ENCODE assay signal across 9 cellular contexts in the genomic region with DNA sequence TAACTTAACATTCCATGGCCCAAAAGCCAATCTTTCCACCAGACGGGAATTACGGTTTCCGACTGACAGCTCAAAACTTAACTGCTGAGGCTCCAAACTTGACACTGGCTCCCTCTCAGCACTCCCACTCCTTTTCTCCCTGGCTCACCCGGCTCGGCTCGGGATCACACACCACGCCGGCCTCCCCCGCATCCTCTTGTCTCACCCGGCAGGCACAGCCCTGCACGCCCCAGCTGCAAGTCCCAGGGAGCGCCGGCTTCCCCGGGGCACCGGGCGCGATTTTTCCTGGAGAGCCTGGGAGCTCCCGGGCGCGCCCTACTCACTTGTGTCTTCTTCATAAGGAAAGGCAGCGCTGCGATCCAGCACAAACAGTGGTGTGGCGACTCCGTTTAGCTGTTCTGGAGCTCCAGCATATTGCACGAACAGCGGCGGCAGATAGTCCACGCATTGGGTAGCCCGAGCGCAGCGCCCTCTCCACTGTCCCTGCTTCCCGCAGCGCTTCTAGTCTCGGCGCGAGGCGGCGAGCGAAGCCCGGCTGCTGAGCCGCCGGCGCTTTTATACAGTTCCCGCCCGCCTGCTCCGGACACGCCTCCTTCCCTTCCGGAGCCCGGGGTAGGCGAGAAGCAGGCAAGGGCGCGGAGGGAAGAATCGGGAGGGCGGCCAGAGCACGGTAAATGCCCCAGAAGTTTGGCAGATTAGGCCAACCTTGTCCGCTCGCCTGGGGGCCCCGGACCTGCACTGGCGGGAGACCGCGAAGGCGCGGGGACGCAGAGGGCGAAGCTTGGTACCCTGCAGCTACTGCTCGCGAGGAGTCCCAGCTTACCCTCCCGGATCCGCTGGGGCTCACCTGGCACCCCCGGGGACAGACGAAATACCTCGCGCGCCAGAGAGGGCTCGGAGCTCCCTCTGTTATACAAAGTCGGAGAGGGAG. TPM values are rescaled to one million over a fixed set of nuclear protein-coding genes. Genes with fewer than 3 reads are reported as not detected.
DNase-seq lines count a peak whose midpoint lies in the region; ATAC-seq and TF ChIP-seq lines count a peak whose summit lies in the region.
"Had no signal": no experiment of that assay in that cellular context is flagged by ENCODE, and none has a peak within 500 bp of the region (broad histone marks: within the 10 kb centered on the region; RNA-seq: fewer than 3 reads in every experiment).

A gene with protein sequence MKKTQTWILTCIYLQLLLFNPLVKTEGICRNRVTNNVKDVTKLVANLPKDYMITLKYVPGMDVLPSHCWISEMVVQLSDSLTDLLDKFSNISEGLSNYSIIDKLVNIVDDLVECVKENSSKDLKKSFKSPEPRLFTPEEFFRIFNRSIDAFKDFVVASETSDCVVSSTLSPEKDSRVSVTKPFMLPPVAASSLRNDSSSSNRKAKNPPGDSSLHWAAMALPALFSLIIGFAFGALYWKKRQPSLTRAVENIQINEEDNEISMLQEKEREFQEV (minus strand): TSS at position 531 of the 931 bp plus-strand sequence. CDS start 193 bp downstream, at position 338.

- in situ Hi-C loops in astrocyte of the spinal cord (cut with HindIII; ENCODE audit: low sequenced_read_pairs): no loop called here

- H3K27me3 ChIP-seq in Caco-2 (replicated peaks; ENCODE audit: control insufficient read depth, insufficient read depth, low read length) (no peaks in the 10 kb centered on the region), HUES6 (ENCODE audit: control insufficient read depth, insufficient read depth, low read length) (peaks cover 3% of the 10 kb centered on the region; the same call in 1 of the 2 replicates), right atrium auricular region (no peaks in the 10 kb centered on the region)

- TF ChIP-seq CTCF in Caco-2 (IDR thresholded peaks at IDR 0.05; ENCODE audit: insufficient read depth in 1 of 2, low read depth in 1 of 2, low read length in 1 of 2, severe bottlenecking in 1 of 2, unreplicated experiment in 1 of 2) (peak in 1 of 2 experiments; percentile 43), astrocyte of the spinal cord (IDR thresholded peaks at IDR 0.05; ENCODE audit: low read depth, low read length) (peak; percentile 33), right atrium auricular region (IDR thresholded peaks at IDR 0.05) (peak in 1 of 2 donors; percentile 60)

- peaks cover 14% of the 10 kb centered on the region for H3K4me1 ChIP-seq in Caco-2
- peaks cover 28% of the 10 kb centered on the region for H3K4me1 ChIP-seq in HUES6 (ENCODE audit: control insufficient read depth, insufficient read depth, low read length)
- peaks cover 0 to 23% of the 10 kb centered on the region in 2 donors for H3K4me1 ChIP-seq in right atrium auricular region

- POLR2A ChIA-PET in Caco-2 (lab: Charles Lee): interaction anchor here (0.5 to 1.4 kb wide), 9 partner anchors 14 to 438 kb away, joined by 3 to 7 read pairs (median 3); a partner anchor contains a TSS

- peak within 1 kb of the TSS; percentile 86 for H3K4me3 Mint-ChIP-seq in Caco-2 (ENCODE audit: unreplicated experiment)

- H3K9me3 Mint-ChIP-seq in Caco-2 (ENCODE audit: unreplicated experiment): no peaks in the 10 kb centered on the region

- DNase-seq in Caco-2 (peak; percentile 90 to 94), NOMO-1 treated with dmso at 0.1 percent for 144 hours (lab: John Stamatoyannopoulos, UW; ENCODE audit: unreplicated experiment) (peak; percentile 54), astrocyte of the spinal cord (ENCODE audit: low read depth, low spot score) (peak; percentile 90), right atrium auricular region (ENCODE audit: low spot score) (peak; percentile 83), posterior cingulate gyrus (peak; percentile 38 to 96 (median 74))
- DNase-seq: T-cell had no signal

- no peaks in the 10 kb centered on the region for H3K27me3 Mint-ChIP-seq in Caco-2 (ENCODE audit: insufficient read depth, unreplicated experiment)

- H3K36me3 ChIP-seq in Caco-2 (ENCODE audit: control insufficient read depth, insufficient read depth, low read length) (no peaks in the 10 kb centered on the region), HUES6 (ENCODE audit: control insufficient read depth, insufficient read depth, low read length) (no peaks in the 10 kb centered on the region), right atrium auricular region (no peaks in the 10 kb centered on the region)

- H3K4me3 ChIP-seq in Caco-2 (ENCODE audit: low read depth, low read length) (peak within 1 kb of the TSS; percentile 74), HUES6 (ENCODE audit: low read depth, low read length) (peak within 1 kb of the TSS; percentile 76), astrocyte of the spinal cord (ENCODE audit: low read depth, low read length) (peak within 1 kb of the TSS; percentile 92), right atrium auricular region (peak within 1 kb of the TSS; percentile 53 to 65)

- intact Hi-C loops in Caco-2 (cut with micrococcal nuclease; ENCODE audit: unreplicated experiment): loop anchor here (1.0 to 10.0 kb wide), 5 partner anchors 167 to 435 kb away; a partner anchor contains a TSS
- intact Hi-C loops in posterior cingulate gyrus (cut with DNase I): loop anchor here (10.0 kb wide), 1 partner anchor 435 kb away; a partner anchor contains a TSS

- peaks cover 3% of the 10 kb centered on the region; the same call in 1 of the 2 replicates for H3K9me3 ChIP-seq in Caco-2
- peaks cover 10% of the 10 kb centered on the region for H3K9me3 ChIP-seq in HUES6 (ENCODE audit: control insufficient read depth, insufficient read depth, low read depth, low read length)
- no peaks in the 10 kb centered on the region for H3K9me3 ChIP-seq in right atrium auricular region

- CTCF ChIA-PET in Caco-2 (lab: Charles Lee): interaction anchor here (0.8 to 0.9 kb wide), 2 partner anchors 413 kb away, joined by 3 to 5 read pairs; no protein-coding TSS in a partner anchor

- H3K27ac Mint-ChIP-seq in Caco-2 (ENCODE audit: unreplicated experiment): peak within 1 kb of the TSS; percentile 87
- H3K27ac Mint-ChIP-seq: T-cell had no signal

- H3K27ac ChIP-seq in HUES6 (ENCODE audit: low read depth, low read length) (no peak within 1 kb of the TSS), right atrium auricular region (peak within 1 kb of the TSS; percentile 63 to 74)

- ATAC-seq in GM21381 (IDR thresholded peaks at IDR 0.05; ENCODE audit: unreplicated experiment) (peak; percentile 77), HG03039 (IDR thresholded peaks at IDR 0.05; ENCODE audit: unreplicated experiment) (no peak)

- peaks cover 53% of the 10 kb centered on the region for H3K36me3 Mint-ChIP-seq in Caco-2 (ENCODE audit: insufficient read depth, unreplicated experiment)
- H3K36me3 Mint-ChIP-seq: T-cell had no signal

- no peaks in the 10 kb centered on the region for H3K4me1 Mint-ChIP-seq in Caco-2 (ENCODE audit: low read depth, unreplicated experiment)

- H3K9ac ChIP-seq in HUES6 (ENCODE audit: low read length): peak within 1 kb of the TSS; percentile 53

- BruUV-seq in Caco-2 (replicated peaks; lab: Mats Ljungman, UMichigan): no TSS peak

RNA-seq across cellular contexts. Expression of the gene that starts here (rescaled TPM):
- total RNA-seq in Caco-2 (2022): 200 and 211 TPM in 2 replicates
- total RNA-seq in right atrium auricular region: 1 to 10 TPM; 3.5 to 9.6 TPM

Comparison
In these comparisons a context has a peak if more than half of its experiments do, and no peak if none do; other contexts are left out.
1. RNA of the gene that starts here (total RNA-seq): 200 to 211 TPM in Caco-2; 3.5 to 9.6 TPM in right atrium auricular region; every median in the first group is over 10 times any median in the second.
2. Peak in every context shown above with its lines, with median percentiles within 50 percentile points of each other: DNase-seq and H3K4me3 ChIP-seq.